Comparison of ENCODE assay signal across 9 cellular contexts in genomic region chr17:67602974-67603373, GRCh38.
DNase-seq lines count a peak whose midpoint lies in the region; ATAC-seq and TF ChIP-seq lines count a peak whose summit lies in the region.
"Had no signal": no experiment of that assay in that cellular context is flagged by ENCODE, and none has a peak within 500 bp of the region (broad histone marks: within the 10 kb centered on the region; RNA-seq: fewer than 3 reads in every experiment).

No MANE protein-coding gene starts in this region.

- H3K4me3 Mint-ChIP-seq in stimulated activated naive CD8-positive, alpha-beta T cell treated with anti-CD3 and anti-CD28 coated beads, Interleukin-15, amount 100 ng/mL, for 72 hours: no peak overlapping the region

- DNase-seq in NCI-H2029 (lab: John Stamatoyannopoulos, UW): peak; percentile 22
- DNase-seq in NCI-H2029 treated with DMSO at 0.1 percent for 48 hours (lab: John Stamatoyannopoulos, UW): no peak
- DNase-seq in HPDE6-E6E7 (ENCODE audit: extremely low spot score): peak; percentile 49
- peak; percentile 59 to 63 for DNase-seq in SHP77 (lab: John Stamatoyannopoulos, UW)
- peak in 5 of 7 donors; percentile 29 to 68 (median 39) for DNase-seq in adrenal gland
- peak; percentile 78 for DNase-seq in islet precursor cell
- DNase-seq in stimulated activated naive CD8-positive, alpha-beta T cell treated with anti-CD3 and anti-CD28 coated beads, Interleukin-15, amount 100 ng/mL, for 72 hours: peak; percentile 38 to 59

- WGBS in adrenal gland, 4 donors: 85 to 95% (median 90%) methylated on average over 3 of the region's 3 CpGs

- no peaks in the 10 kb centered on the region for H3K9me3 Mint-ChIP-seq in stimulated activated naive CD8-positive, alpha-beta T cell treated with anti-CD3 and anti-CD28 coated beads, Interleukin-15, amount 100 ng/mL, for 72 hours

- no peak overlapping the region for H3K4me3 ChIP-seq in adrenal gland
- H3K4me3 ChIP-seq: BLaER1 treated with 17β-estradiol and CSF1 and Interleukin-3, amounts not matched to agents 10 nM and 100 nM had no signal

- no peaks in the 10 kb centered on the region for H3K27me3 Mint-ChIP-seq in stimulated activated naive CD8-positive, alpha-beta T cell treated with anti-CD3 and anti-CD28 coated beads, Interleukin-15, amount 100 ng/mL, for 72 hours

- H3K27ac ChIP-seq in adrenal gland: no peak overlapping the region
- H3K27ac ChIP-seq: BLaER1 treated with 17β-estradiol and CSF1 and Interleukin-3, amounts not matched to agents 10 nM and 100 nM had no signal

- H3K27me3 ChIP-seq in adrenal gland: no peaks in the 10 kb centered on the region
- H3K27me3 ChIP-seq: BLaER1 treated with 17β-estradiol and CSF1 and Interleukin-3, amounts not matched to agents 10 nM and 100 nM had no signal

- no peak overlapping the region for H3K27ac Mint-ChIP-seq in stimulated activated naive CD8-positive, alpha-beta T cell treated with anti-CD3 and anti-CD28 coated beads, Interleukin-15, amount 100 ng/mL, for 72 hours

- intact Hi-C loops in adrenal gland (cut with DNase I): loop anchor here in 1 of 2 donors (10.0 kb wide), 1 partner anchor 108 kb away; no protein-coding TSS in a partner anchor

- no peaks in the 10 kb centered on the region for H3K9me3 ChIP-seq in adrenal gland (replicated peaks in 1 of 3)

- no peak for TF ChIP-seq POLR2A in adrenal gland (IDR thresholded peaks at IDR 0.05)

- TF ChIP-seq CTCF in adrenal gland (IDR thresholded peaks at IDR 0.05): peak; percentile 20 to 51 (median 41)

- H3K4me1 ChIP-seq in adrenal gland (replicated peaks in 1 of 2): peaks cover 12 to 37% of the 10 kb centered on the region in 2 donors
- H3K4me1 ChIP-seq: BLaER1 treated with 17β-estradiol and CSF1 and Interleukin-3, amounts not matched to agents 10 nM and 100 nM had no signal

- peak; percentile 90 for ATAC-seq in stimulated activated naive CD8-positive, alpha-beta T cell treated with anti-CD3 and anti-CD28 coated beads, Interleukin-15, amount 100 ng/mL, for 72 hours
- no peak for ATAC-seq in HG02588 (IDR thresholded peaks at IDR 0.05; ENCODE audit: unreplicated experiment)

- H3K4me1 Mint-ChIP-seq in stimulated activated naive CD8-positive, alpha-beta T cell treated with anti-CD3 and anti-CD28 coated beads, Interleukin-15, amount 100 ng/mL, for 72 hours: peaks cover 30% of the 10 kb centered on the region

- no peaks in the 10 kb centered on the region for H3K36me3 ChIP-seq in adrenal gland (replicated peaks in 1 of 2)
